In genomic region chr7:27193335-27194001, GRCh38 we compare ENCODE assay signal across 13 cellular contexts. TPM values are rescaled to one million over a fixed set of nuclear protein-coding genes. Genes with fewer than 3 reads are reported as not detected.
DNase-seq lines count a peak whose midpoint lies in the region; ATAC-seq and TF ChIP-seq lines count a peak whose summit lies in the region.
"Had no signal": no experiment of that assay in that cellular context is flagged by ENCODE, and none has a peak within 500 bp of the region (broad histone marks: within the 10 kb centered on the region; RNA-seq: fewer than 3 reads in every experiment).

No MANE protein-coding gene starts in this region.

- H3K9me3 ChIP-seq in heart left ventricle = no peaks in the 10 kb centered on the region
- H3K9me3 ChIP-seq in colonic mucosa = no peaks in the 10 kb centered on the region
- H3K9me3 ChIP-seq in neuronal stem cell (replicated peaks in 1 of 2; ENCODE audit: control insufficient read depth in 2 of 2, insufficient read depth in 1 of 2, low read depth in 1 of 2, low read length in 2 of 2) = peaks cover 2% of the 10 kb centered on the region in 2 donors
- no peaks in the 10 kb centered on the region for H3K9me3 ChIP-seq in vagina
- H3K9me3 ChIP-seq: right lobe of liver had no signal

- DNase-seq in heart left ventricle = no peak
- no peak for DNase-seq in Right ventricle myocardium inferior (ENCODE audit: missing footprints)
- peak; percentile 48 for DNase-seq in colonic mucosa
- no peak for DNase-seq in neuronal stem cell (ENCODE audit: low spot score)
- peak in 1 of 2 donors; percentile 88 for DNase-seq in vagina (ENCODE audit: extremely low spot score in 2 of 2)
- no peak for DNase-seq in DMS53 (lab: John Stamatoyannopoulos, UW)
- no peak for DNase-seq in SW480 (ENCODE audit: low spot score)
- DNase-seq: activated CD4-positive, alpha-beta T cell treated with anti-CD3 and anti-CD28 coated beads for 1 hour; cerebellar nuclear complex had no signal

- no peak overlapping the region for H4K8ac ChIP-seq in neuronal stem cell (ENCODE audit: low read depth, low read length)

- H2AFZ ChIP-seq in neuronal stem cell (ENCODE audit: low read length) = peak overlapping the region; percentile 61

- TF ChIP-seq POLR2A in heart left ventricle (IDR thresholded peaks at IDR 0.05) (no peak), vagina (IDR thresholded peaks at IDR 0.05) (no peak)

- peaks cover 0 to 38% (median 17%) of the 10 kb centered on the region in 12 donors for H3K4me1 ChIP-seq in heart left ventricle
- H3K4me1 ChIP-seq in colonic mucosa = peaks cover 6% of the 10 kb centered on the region
- H3K4me1 ChIP-seq in neuronal stem cell (ENCODE audit: control insufficient read depth in 2 of 2, insufficient read depth in 1 of 2, low read depth in 1 of 2, low read length in 2 of 2) = no peaks in the 10 kb centered on the region
- peaks cover 42% of the 10 kb centered on the region for H3K4me1 ChIP-seq in vagina

- no peak overlapping the region for H2AK5ac ChIP-seq in neuronal stem cell (ENCODE audit: low read depth, low read length)

- H3K4ac ChIP-seq in neuronal stem cell (ENCODE audit: low read length) = no peak overlapping the region

- H3K14ac ChIP-seq in neuronal stem cell (ENCODE audit: low read length) = no peak overlapping the region

- no peak overlapping the region for H2BK120ac ChIP-seq in neuronal stem cell (ENCODE audit: low read depth, low read length)

- peak overlapping the region; percentile 74 to 89 for H3K9ac ChIP-seq in colonic mucosa (ENCODE audit: low read depth in 2 of 2, low read length in 2 of 2)
- no peak overlapping the region for H3K9ac ChIP-seq in neuronal stem cell (ENCODE audit: low read depth, low read length, poor library complexity)
- H3K9ac ChIP-seq: BLaER1 treated with 17β-estradiol and CSF1 and Interleukin-3, amounts not matched to agents 10 nM and 100 nM had no signal

- H2BK5ac ChIP-seq in neuronal stem cell (ENCODE audit: low read length) = no peak overlapping the region

- H3K36me3 ChIP-seq in heart left ventricle = no peaks in the 10 kb centered on the region
- no peaks in the 10 kb centered on the region for H3K36me3 ChIP-seq in colonic mucosa
- no peaks in the 10 kb centered on the region for H3K36me3 ChIP-seq in neuronal stem cell (replicated peaks in 1 of 2; ENCODE audit: control insufficient read depth in 2 of 2, insufficient read depth in 2 of 2, low read length in 2 of 2)
- H3K36me3 ChIP-seq in vagina = no peaks in the 10 kb centered on the region
- H3K36me3 ChIP-seq: BLaER1 treated with 17β-estradiol and CSF1 and Interleukin-3, amounts not matched to agents 10 nM and 100 nM; right lobe of liver had no signal

- 12 to 21% (median 18%) methylated on average over 29 of the region's 29 CpGs for WGBS in heart left ventricle, 4 donors
- no CpG with 5 or more reads among the region's 29 CpGs for WGBS in neuronal stem cell (ENCODE audit: extremely low coverage in 2 of 2, insufficient read length in 2 of 2, insufficient replicate concordance in 1 of 2), 2 donors

- H3K4me3 ChIP-seq in heart left ventricle (peak overlapping the region in 8 of 12 donors; percentile 2 to 51 (median 30)), colonic mucosa (peak overlapping the region; percentile 39), neuronal stem cell (ENCODE audit: low read length in 2 of 2) (no peak overlapping the region), vagina (peak overlapping the region; percentile 88 to 91)
- H3K4me3 ChIP-seq: right lobe of liver had no signal

- TF ChIP-seq CTCF in heart left ventricle (IDR thresholded peaks at IDR 0.05) = no peak
- no peak for TF ChIP-seq CTCF in colonic mucosa (IDR thresholded peaks at IDR 0.05)
- no peak for TF ChIP-seq CTCF in vagina (IDR thresholded peaks at IDR 0.05)

- no peak overlapping the region for H4K91ac ChIP-seq in neuronal stem cell (ENCODE audit: low read depth, low read length, poor library complexity)

- ATAC-seq in heart left ventricle (no peak), Right ventricle myocardium inferior (no peak), HG02759 (IDR thresholded peaks at IDR 0.05; ENCODE audit: unreplicated experiment) (no peak)

- no peak overlapping the region for H2BK12ac ChIP-seq in neuronal stem cell (ENCODE audit: low read length)

- intact Hi-C loops in heart left ventricle (cut with DNase I) (loop anchor here in 8 of 10 donors (10.0 kb wide), 5 partner anchors 591 to 901 kb away; no protein-coding TSS in a partner anchor), Right ventricle myocardium inferior (cut with DNase I) (no loop called here), colonic mucosa (cut with DNase I) (loop anchor here (10.0 kb wide), 2 partner anchors 551 to 901 kb away; partner anchors contain the start of gene TAX1BP1), vagina (cut with DNase I) (loop anchor here (10.0 kb wide), 1 partner anchor 581 kb away; no protein-coding TSS in a partner anchor)

- peak overlapping the region in 1 of 12 donors; percentile 91 for H3K27ac ChIP-seq in heart left ventricle
- peak overlapping the region; percentile 94 for H3K27ac ChIP-seq in colonic mucosa
- no peak overlapping the region for H3K27ac ChIP-seq in neuronal stem cell (replicated peaks; ENCODE audit: low read length)
- H3K27ac ChIP-seq in vagina = peak overlapping the region; percentile 99
- H3K27ac ChIP-seq: BLaER1 treated with 17β-estradiol and CSF1 and Interleukin-3, amounts not matched to agents 10 nM and 100 nM; right lobe of liver had no signal

- no peak overlapping the region for H2BK15ac ChIP-seq in neuronal stem cell (ENCODE audit: low read length)

- peaks cover 85 to 100% (median 98%) of the 10 kb centered on the region in 9 donors for H3K27me3 ChIP-seq in heart left ventricle
- no peaks in the 10 kb centered on the region for H3K27me3 ChIP-seq in colonic mucosa
- peaks cover 56 to 100% (median 84%) of the 10 kb centered on the region in 3 experiments for H3K27me3 ChIP-seq in neuronal stem cell (ENCODE audit: control insufficient read depth in 3 of 3, insufficient read depth in 3 of 3, low read depth in 1 of 3, low read length in 3 of 3)
- H3K27me3 ChIP-seq in vagina = peaks cover 4% of the 10 kb centered on the region

- no peaks in the 10 kb centered on the region for H3K79me1 ChIP-seq in neuronal stem cell (ENCODE audit: low read depth, low read length)

- no peak overlapping the region for H3K4me2 ChIP-seq in neuronal stem cell (ENCODE audit: insufficient read depth, low read length, poor library complexity, severe bottlenecking)

- no peak overlapping the region for H3K18ac ChIP-seq in neuronal stem cell (ENCODE audit: low read length)

- H3K23ac ChIP-seq in neuronal stem cell (ENCODE audit: low read depth, low read length, poor library complexity) = no peak overlapping the region

RNA-seq across cellular contexts. Expression of gene HOXA13, which starts 6.4 kb away (rescaled TPM):
- total RNA-seq in heart left ventricle (not detected), Right ventricle myocardium inferior (not detected), colonic mucosa (10 to 100 TPM; 22.7 to 33.8 TPM), vagina (14.5 TPM)
- polyA plus RNA-seq in heart left ventricle = not detected
- polyA plus RNA-seq in neuronal stem cell (2013, experiment 1 of 2) = not detected
- polyA plus RNA-seq in neuronal stem cell (2013, experiment 2 of 2) = not detected
- total RNA-seq: right lobe of liver, temporal lobe had no signal

RNA-seq across cellular contexts. Expression of gene HOXA11, which starts 8.4 kb away (rescaled TPM):
- total RNA-seq in heart left ventricle = not detected
- not detected for polyA plus RNA-seq in heart left ventricle
- not detected for total RNA-seq in Right ventricle myocardium inferior
- total RNA-seq in colonic mucosa = 1 to 10 TPM; 2.9 to 3.7 TPM
- polyA plus RNA-seq in neuronal stem cell (2013, experiment 1 of 2) = not detected
- polyA plus RNA-seq in neuronal stem cell (2013, experiment 2 of 2) = not detected
- total RNA-seq in vagina = 9.8 TPM
- total RNA-seq: right lobe of liver, temporal lobe had no signal

RNA-seq across cellular contexts. Expression of gene HOXA10, which starts 19.3 kb away (rescaled TPM):
- total RNA-seq in heart left ventricle = under 1 TPM in 2 of 9 donors, not detected in 7; 0.18 to 0.36 TPM
- under 1 TPM in 1 of 2 donors, not detected in 1; 0.06 TPM for polyA plus RNA-seq in heart left ventricle
- not detected for total RNA-seq in Right ventricle myocardium inferior
- 10 to 100 TPM; 25.4 to 26.0 TPM for total RNA-seq in colonic mucosa
- polyA plus RNA-seq in neuronal stem cell (2013, experiment 1 of 2) = not detected
- not detected for polyA plus RNA-seq in neuronal stem cell (2013, experiment 2 of 2)
- 19.2 TPM for total RNA-seq in vagina
- total RNA-seq: right lobe of liver, temporal lobe had no signal

RNA-seq across cellular contexts. Expression of gene HOXA9, which starts 28.1 kb away (rescaled TPM):
- total RNA-seq in heart left ventricle (under 1 TPM in 1 of 9 donors, not detected in 8; 0.29 TPM), Right ventricle myocardium inferior (not detected), colonic mucosa (10 to 100 TPM; 19.5 to 22.1 TPM), vagina (13.0 TPM)
- polyA plus RNA-seq in heart left ventricle = not detected
- not detected for polyA plus RNA-seq in neuronal stem cell (2013, experiment 1 of 2)
- polyA plus RNA-seq in neuronal stem cell (2013, experiment 2 of 2) = not detected

RNA-seq across cellular contexts. Expression of gene HOXA7, which starts 37.0 kb away (rescaled TPM):
- total RNA-seq in heart left ventricle (under 1 TPM in 1 of 9 donors, not detected in 8; 0.29 TPM), Right ventricle myocardium inferior (not detected), colonic mucosa (10 to 100 TPM; 21.9 to 24.4 TPM), vagina (23.8 TPM)
- not detected for polyA plus RNA-seq in heart left ventricle
- not detected for polyA plus RNA-seq in neuronal stem cell (2013, experiment 1 of 2)
- not detected for polyA plus RNA-seq in neuronal stem cell (2013, experiment 2 of 2)
- total RNA-seq: right lobe of liver, temporal lobe had no signal

Comparison
In these comparisons a context has a peak if more than half of its experiments do, and no peak if none do; other contexts are left out.
1. H3K4me3 ChIP-seq: peak in heart left ventricle (8 of 12), colonic mucosa (single experiment) and vagina (2 of 2); none in neuronal stem cell (0 of 2).
2. RNA of gene HOXA13, which starts 6.4 kb away (total RNA-seq): 22.7 to 33.8 TPM in colonic mucosa and 14.5 TPM in vagina (single experiment); not detected in heart left ventricle and not detected in Right ventricle myocardium inferior (single experiment); every median in the first group is over 10 times any median in the second.
3. RNA of gene HOXA10, which starts 19.3 kb away (total RNA-seq): 25.4 to 26.0 TPM in colonic mucosa and 19.2 TPM in vagina (single experiment); 0.18 to 0.36 TPM in heart left ventricle and not detected in Right ventricle myocardium inferior (single experiment); every median in the first group is over 10 times any median in the second.